In genomic region chr11:95067042-95067827, GRCh38 we compare ENCODE assay signal across 7 cellular contexts. TPM values are rescaled to one million over a fixed set of nuclear protein-coding genes. Genes with fewer than 3 reads are reported as not detected.
DNase-seq lines count a peak whose midpoint lies in the region; ATAC-seq and TF ChIP-seq lines count a peak whose summit lies in the region.

No MANE protein-coding gene starts in this region.

- DNase-seq in GM13977 (ENCODE audit: low spot score) (peak; percentile 61), NCI-H1092 treated with DMSO at 0.1 percent for 48 hours (lab: John Stamatoyannopoulos, UW) (peak; percentile 90), T-helper 22 cell (ENCODE audit: low read depth) (peak; percentile 53), astrocyte of the hippocampus (ENCODE audit: low read depth, low spot score) (peak; percentile 92), iPS DF 19.7 (ENCODE audit: low read depth, low spot score) (peak; percentile 75), gastrocnemius medialis (peak; percentile 66 to 83)

- H3K27ac ChIP-seq in gastrocnemius medialis = peak overlapping the region; percentile 89 to 98 (median 94)

- in situ Hi-C loops in GM13977 (cut with MboI; ENCODE audit: low pct_unique_long_range_greater_than_20kb, low sequenced_read_pairs, unreplicated experiment) = no loop called here
- in situ Hi-C loops in gastrocnemius medialis (cut with MboI; ENCODE audit: low sequenced_read_pairs in 4 of 4) = loop anchor here (5.0 to 25.0 kb wide), 4 partner anchors 75 to 698 kb away; partner anchors contain the start of genes CWC15 (in 2 of the 4), KDM4D (in 2 of the 4) and SESN3 (in 1 of the 4)

- intact Hi-C loops in gastrocnemius medialis (cut with DNase I; ENCODE audit: low total_unique reads) = loop anchor here (1.0 to 10.0 kb wide), 6 partner anchors 95 to 1325 kb away; partner anchors contain the start of genes C11orf54, CWC15, FAM76B and KDM4D

- H3K4me3 ChIP-seq in gastrocnemius medialis = peak overlapping the region; percentile 51 to 93 (median 76)

- peaks cover 19 to 27% of the 10 kb centered on the region in 2 donors for H3K4me1 ChIP-seq in gastrocnemius medialis

- ATAC-seq in HG02642 (IDR thresholded peaks at IDR 0.05; ENCODE audit: poor library complexity, unreplicated experiment) = peak; percentile 78
- ATAC-seq in gastrocnemius medialis = peak; percentile 67

- H3K36me3 ChIP-seq in gastrocnemius medialis = no peaks in the 10 kb centered on the region

- H3K9me3 ChIP-seq in gastrocnemius medialis = no peaks in the 10 kb centered on the region

- TF ChIP-seq POLR2A in gastrocnemius medialis (IDR thresholded peaks at IDR 0.05) = peak; percentile 43 to 65

- TF ChIP-seq CTCF in GM13977 (IDR thresholded peaks at IDR 0.05; ENCODE audit: extremely low read depth, insufficient read depth, missing control alignments) (peak; percentile 56), gastrocnemius medialis (IDR thresholded peaks at IDR 0.05 in 4 of 5, conservative IDR thresholded peaks at IDR 0.05 in 1 of 5) (peak; percentile 39 to 79 (median 62))

- H3K27me3 ChIP-seq in gastrocnemius medialis = no peaks in the 10 kb centered on the region

RNA-seq across cellular contexts. Expression of gene SRSF8, which starts 0.5 kb away (rescaled TPM):
- total RNA-seq in gastrocnemius medialis = 10 to 100 TPM; 18.2 to 31.0 (median 21.5) TPM

RNA-seq across cellular contexts. Expression of gene KDM4F, which starts 18.0 kb away (rescaled TPM):
- total RNA-seq in gastrocnemius medialis = not detected

RNA-seq across cellular contexts. Expression of gene ENDOD1, which starts 22.4 kb away (rescaled TPM):
- 10 to 100 TPM; 17.5 to 35.2 (median 27.6) TPM for total RNA-seq in gastrocnemius medialis

RNA-seq across cellular contexts. Expression of gene KDM4E, which starts 42.2 kb away (rescaled TPM):
- total RNA-seq in gastrocnemius medialis = not detected

Comparison
In these comparisons a context has a peak if more than half of its experiments do, and no peak if none do; other contexts are left out.
1. Peak in every context shown above with its lines: DNase-seq, ATAC-seq, H3K4me3 ChIP-seq and H3K27ac ChIP-seq.